ENCODE assay signal across 2 cellular contexts in genomic region chr19:35037716-35038622, GRCh38.
TF ChIP-seq lines count a peak whose summit lies in the region.

No MANE protein-coding gene starts in this region.

TF ChIP-seq in GM12878, 131 proteins besides CTCF, POLR2A, EP300 and RAD21:
- peak; percentile 52; the same call in 1 of the 2 replicates for TF ChIP-seq PAX5 (IDR thresholded peaks at IDR 0.05; ENCODE audit: borderline replicate concordance, low read depth, low read length)
- TF ChIP-seq SPI1 (IDR thresholded peaks at IDR 0.05; ENCODE audit: borderline replicate concordance, insufficient read depth, low read depth, low read length), result 0 out of 2 replicates have a peak, but pooled peaks have one; percentile 13
- TF ChIP-seq SP1 (IDR thresholded peaks at IDR 0.05; ENCODE audit: low read depth, low read length), result no peak

TF ChIP-seq in liver, 16 proteins besides CTCF, POLR2A, EP300 and RAD21:
- TF ChIP-seq NR2F2 (IDR thresholded peaks at IDR 0.05) (peak; percentile 29), SP1 (IDR thresholded peaks at IDR 0.05) (peak; percentile 31), HNF4G (IDR thresholded peaks at IDR 0.05) (no peak)
TF ChIP-seq in liver: peak in this region for 2.
